ENCODE assay signal across 9 cellular contexts in the genomic region with DNA sequence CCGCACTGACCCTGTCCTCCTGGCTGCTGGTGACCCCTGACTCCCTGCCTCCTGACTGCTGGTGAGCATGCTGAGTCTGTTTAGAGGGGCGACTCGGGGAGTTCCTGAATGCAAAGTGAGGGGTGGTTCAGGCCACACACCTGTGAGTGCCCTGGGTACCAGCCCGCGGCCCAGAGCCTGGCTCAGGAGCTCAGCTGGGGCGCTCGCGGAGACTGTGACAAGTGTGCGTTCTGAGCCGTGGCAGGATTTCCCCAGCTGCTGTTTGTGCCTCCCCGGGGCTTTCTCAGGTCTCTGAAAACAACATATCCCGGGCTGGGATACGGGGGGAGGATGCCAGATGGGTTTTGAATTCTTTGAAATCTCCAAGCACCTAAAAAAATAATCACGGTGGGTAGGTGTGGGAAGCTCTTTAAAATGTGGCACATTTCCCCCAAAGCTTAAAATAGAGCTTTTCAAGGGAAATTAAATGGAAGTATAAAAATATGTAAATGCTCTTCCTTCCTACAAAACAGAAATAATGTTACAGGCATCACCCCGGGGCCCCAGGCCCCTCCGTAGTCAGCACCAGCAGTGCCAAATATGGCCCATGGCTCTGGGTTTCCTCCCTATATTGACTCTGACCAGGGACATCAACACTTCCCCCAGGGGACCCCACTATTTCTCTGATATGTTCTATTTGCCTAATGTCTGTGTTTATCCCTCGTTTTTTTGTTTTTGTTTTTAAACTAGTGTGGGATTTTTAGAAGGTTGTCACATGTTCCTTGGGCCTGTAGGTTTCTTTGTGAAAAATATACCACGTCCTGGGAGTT. TPM values are rescaled to one million over a fixed set of nuclear protein-coding genes. Genes with fewer than 3 reads are reported as not detected.
DNase-seq lines count a peak whose midpoint lies in the region; ATAC-seq and TF ChIP-seq lines count a peak whose summit lies in the region.
"Had no signal": no experiment of that assay in that cellular context is flagged by ENCODE, and none has a peak within 500 bp of the region (broad histone marks: within the 10 kb centered on the region; RNA-seq: fewer than 3 reads in every experiment).

No MANE protein-coding gene starts in this region.

- CTCF ChIA-PET in Caco-2 (lab: Charles Lee): no interaction called here

- no peak overlapping the region for H3K27ac ChIP-seq in ascending aorta

- ATAC-seq in GM18511 (IDR thresholded peaks at IDR 0.05; ENCODE audit: unreplicated experiment) (peak; percentile 68), HG03571 (IDR thresholded peaks at IDR 0.05; ENCODE audit: unreplicated experiment) (peak; percentile 62), GM19452 (IDR thresholded peaks at IDR 0.05; ENCODE audit: unreplicated experiment) (no peak), GM18498 (IDR thresholded peaks at IDR 0.05; ENCODE audit: unreplicated experiment) (no peak)

- POLR2A ChIA-PET in Caco-2 (lab: Charles Lee): no interaction called here

- BruUV-seq in Caco-2 (replicated peaks; lab: Mats Ljungman, UMichigan): no TSS peak

- H3K4me3 ChIP-seq in Caco-2 (ENCODE audit: low read depth, low read length) (no peak overlapping the region), ascending aorta (no peak overlapping the region)

- H3K27me3 Mint-ChIP-seq in activated T-helper 1 cell treated with anti-CD3 and anti-CD28 coated beads, Interleukin-12 subunit alpha, Interleukin-12 subunit beta, Interleukin-2, Interleukin-4 antibody, amounts not matched to agents 30 ng/mL and 10 ng/mL and 1 ng/mL, durations not matched to agents 14 hours and 24 hours and 36 hours (ENCODE audit: insufficient read depth): no peaks in the 10 kb centered on the region
- H3K27me3 Mint-ChIP-seq in Caco-2 (ENCODE audit: insufficient read depth, unreplicated experiment): peaks cover 7% of the 10 kb centered on the region

- H3K27ac Mint-ChIP-seq in activated T-helper 1 cell treated with anti-CD3 and anti-CD28 coated beads, Interleukin-12 subunit alpha, Interleukin-12 subunit beta, Interleukin-2, Interleukin-4 antibody, amounts not matched to agents 30 ng/mL and 10 ng/mL and 1 ng/mL, durations not matched to agents 14 hours and 24 hours and 36 hours: peak overlapping the region; percentile 94
- no peak overlapping the region for H3K27ac Mint-ChIP-seq in Caco-2 (ENCODE audit: unreplicated experiment)

- H3K36me3 Mint-ChIP-seq in activated T-helper 1 cell treated with anti-CD3 and anti-CD28 coated beads, Interleukin-12 subunit alpha, Interleukin-12 subunit beta, Interleukin-2, Interleukin-4 antibody, amounts not matched to agents 30 ng/mL and 10 ng/mL and 1 ng/mL, durations not matched to agents 14 hours and 24 hours and 36 hours (ENCODE audit: low read depth): peaks cover 1% of the 10 kb centered on the region
- H3K36me3 Mint-ChIP-seq in Caco-2 (ENCODE audit: insufficient read depth, unreplicated experiment): no peaks in the 10 kb centered on the region

- intact Hi-C loops in activated T-helper 1 cell treated with anti-CD3 and anti-CD28 coated beads, Interleukin-12 subunit alpha, Interleukin-12 subunit beta, Interleukin-2, Interleukin-4 antibody, amounts not matched to agents 30 ng/mL and 10 ng/mL and 1 ng/mL, durations not matched to agents 14 hours and 24 hours and 36 hours (cut with micrococcal nuclease): loop anchor here (1.0 kb wide), 2 partner anchors 17 to 32 kb away; no protein-coding TSS in a partner anchor
- intact Hi-C loops in Caco-2 (cut with micrococcal nuclease; ENCODE audit: unreplicated experiment) (no loop called here), ascending aorta (cut with DNase I) (no loop called here)

- H3K27me3 ChIP-seq in Caco-2 (replicated peaks; ENCODE audit: control insufficient read depth, insufficient read depth, low read length): no peaks in the 10 kb centered on the region
- no peaks in the 10 kb centered on the region for H3K27me3 ChIP-seq in ascending aorta

- DNase-seq in activated T-helper 1 cell treated with anti-CD3 and anti-CD28 coated beads, Interleukin-12 subunit alpha, Interleukin-12 subunit beta, Interleukin-2, Interleukin-4 antibody, amounts not matched to agents 30 ng/mL and 10 ng/mL and 1 ng/mL, durations not matched to agents 14 hours and 24 hours and 36 hours (ENCODE audit: low spot score): peak; percentile 48
- peak; percentile 70 for DNase-seq in stimulated activated CD4-positive, alpha-beta T cell treated with anti-CD3 and anti-CD28 coated beads, Interleukin-2, amount 100 ng/mL, for 24 hours
- no peak for DNase-seq in Caco-2
- DNase-seq in ascending aorta (ENCODE audit: low spot score in 2 of 2): no peak

- no peaks in the 10 kb centered on the region for H3K9me3 Mint-ChIP-seq in activated T-helper 1 cell treated with anti-CD3 and anti-CD28 coated beads, Interleukin-12 subunit alpha, Interleukin-12 subunit beta, Interleukin-2, Interleukin-4 antibody, amounts not matched to agents 30 ng/mL and 10 ng/mL and 1 ng/mL, durations not matched to agents 14 hours and 24 hours and 36 hours
- H3K9me3 Mint-ChIP-seq in Caco-2 (ENCODE audit: unreplicated experiment): no peaks in the 10 kb centered on the region

- H3K36me3 ChIP-seq in Caco-2 (ENCODE audit: control insufficient read depth, insufficient read depth, low read length) (no peaks in the 10 kb centered on the region), ascending aorta (no peaks in the 10 kb centered on the region)

- H3K4me1 ChIP-seq in Caco-2: no peaks in the 10 kb centered on the region
- H3K4me1 ChIP-seq in ascending aorta: no peaks in the 10 kb centered on the region

- peaks cover 72% of the 10 kb centered on the region for H3K4me1 Mint-ChIP-seq in activated T-helper 1 cell treated with anti-CD3 and anti-CD28 coated beads, Interleukin-12 subunit alpha, Interleukin-12 subunit beta, Interleukin-2, Interleukin-4 antibody, amounts not matched to agents 30 ng/mL and 10 ng/mL and 1 ng/mL, durations not matched to agents 14 hours and 24 hours and 36 hours (ENCODE audit: low read depth)
- no peaks in the 10 kb centered on the region for H3K4me1 Mint-ChIP-seq in Caco-2 (ENCODE audit: low read depth, unreplicated experiment)

- H3K4me3 Mint-ChIP-seq in activated T-helper 1 cell treated with anti-CD3 and anti-CD28 coated beads, Interleukin-12 subunit alpha, Interleukin-12 subunit beta, Interleukin-2, Interleukin-4 antibody, amounts not matched to agents 30 ng/mL and 10 ng/mL and 1 ng/mL, durations not matched to agents 14 hours and 24 hours and 36 hours: peak overlapping the region; percentile 72
- no peak overlapping the region for H3K4me3 Mint-ChIP-seq in Caco-2 (ENCODE audit: unreplicated experiment)

- H3K9me3 ChIP-seq in Caco-2: no peaks in the 10 kb centered on the region
- no peaks in the 10 kb centered on the region for H3K9me3 ChIP-seq in ascending aorta

- no peak for TF ChIP-seq CTCF in Caco-2 (IDR thresholded peaks at IDR 0.05; ENCODE audit: insufficient read depth in 1 of 2, low read depth in 1 of 2, low read length in 1 of 2, severe bottlenecking in 1 of 2, unreplicated experiment in 1 of 2)
- TF ChIP-seq CTCF in ascending aorta (IDR thresholded peaks at IDR 0.05): no peak

RNA-seq across cellular contexts. Expression of gene TAGAP, which starts 49.9 kb away (rescaled TPM):
- 245 and 250 TPM in 2 replicates for total RNA-seq in activated T-helper 1 cell treated with anti-CD3 and anti-CD28 coated beads, Interleukin-12 subunit alpha, Interleukin-12 subunit beta, Interleukin-2, Interleukin-4 antibody, amounts not matched to agents 30 ng/mL and 10 ng/mL and 1 ng/mL, durations not matched to agents 14 hours and 24 hours and 36 hours
- total RNA-seq in Caco-2 (2022) (not detected in 2 replicates), ascending aorta (9.2 TPM)
- total RNA-seq: RPMI7951 had no signal

Comparison
In these comparisons a context has a peak if more than half of its experiments do, and no peak if none do; other contexts are left out.
1. ATAC-seq: peak in GM18511 (single experiment) and HG03571 (single experiment); none in GM19452 (single experiment) and GM18498 (single experiment).
2. DNase-seq: peak in activated T-helper 1 cell treated with anti-CD3 and anti-CD28 coated beads, Interleukin-12 subunit alpha, Interleukin-12 subunit beta, Interleukin-2, Interleukin-4 antibody, amounts not matched to agents 30 ng/mL and 10 ng/mL and 1 ng/mL, durations not matched to agents 14 hours and 24 hours and 36 hours (single experiment) and stimulated activated CD4-positive, alpha-beta T cell treated with anti-CD3 and anti-CD28 coated beads, Interleukin-2, amount 100 ng/mL, for 24 hours (2 of 2); none in Caco-2 (0 of 2) and ascending aorta (0 of 2).
3. RNA of gene TAGAP, which starts 49.9 kb away (total RNA-seq): 245 to 250 TPM in activated T-helper 1 cell treated with anti-CD3 and anti-CD28 coated beads, Interleukin-12 subunit alpha, Interleukin-12 subunit beta, Interleukin-2, Interleukin-4 antibody, amounts not matched to agents 30 ng/mL and 10 ng/mL and 1 ng/mL, durations not matched to agents 14 hours and 24 hours and 36 hours; 9.2 TPM in ascending aorta (single experiment) and not detected in Caco-2; every median in the first group is over 10 times any median in the second.